Comparison of ENCODE assay signal across 19 cellular contexts in the genomic region with DNA sequence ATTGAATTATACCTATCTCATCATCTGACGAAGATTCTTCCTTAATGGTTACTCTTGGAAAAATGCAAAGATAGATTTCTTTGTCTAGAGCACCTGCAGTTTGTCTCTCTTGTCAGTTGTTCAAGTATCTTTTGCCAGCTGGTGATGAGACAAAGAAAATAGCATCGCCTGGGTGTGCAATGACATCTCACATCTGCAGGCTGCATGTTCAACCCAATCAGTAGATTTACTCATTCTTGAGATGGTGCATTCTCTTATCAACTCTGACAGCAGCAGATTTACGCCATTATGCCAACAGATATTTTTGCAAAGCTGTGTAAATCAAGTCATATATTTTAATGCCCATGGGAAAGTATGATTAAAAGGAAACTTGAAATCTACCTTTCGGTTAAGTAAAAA.
"Had no signal": no experiment of that assay in that cellular context is flagged by ENCODE, and none has a peak within 500 bp of the region (broad histone marks: within the 10 kb centered on the region; RNA-seq: fewer than 3 reads in every experiment).

No MANE protein-coding gene starts in this region.

- ATAC-seq: esophagus mucosa; gastrocnemius medialis; natural killer cell; stimulated activated naive CD8-positive, alpha-beta T cell treated with anti-CD3 and anti-CD28 coated beads, Interleukin-15, Interleukin-2, amounts not matched to agents 100 U/mL and 50 U/mL, for 24 hours had no signal

- DNase-seq: colonic mucosa; effector CD8-positive, alpha-beta T cell; endodermal cell; gastrocnemius medialis; head of caudate nucleus; natural killer cell; right cardiac atrium; sigmoid colon; stimulated activated CD4-positive, alpha-beta T cell treated with anti-CD3 and anti-CD28 coated beads, Interleukin-2, amount 100 ng/mL, for 24 hours; stimulated activated CD4-positive, alpha-beta T cell treated with anti-CD3 and anti-CD28 coated beads, Interleukin-4, amount 100 ng/mL, for 24 hours; stimulated activated naive CD8-positive, alpha-beta T cell treated with anti-CD3 and anti-CD28 coated beads, Interleukin-15, Interleukin-2, amounts not matched to agents 100 U/mL and 50 U/mL, for 24 hours; substantia nigra; tibial artery; upper lobe of left lung had no signal

- H3K27ac ChIP-seq: colonic mucosa, epithelial cell of prostate, gastrocnemius medialis, parathyroid adenoma, sigmoid colon, testis, tibial artery, upper lobe of left lung had no signal

- H2AFZ ChIP-seq: parathyroid adenoma had no signal

- H3K27me3 ChIP-seq: colonic mucosa, gastrocnemius medialis, sigmoid colon, testis, tibial artery, upper lobe of left lung had no signal

- H3K36me3 ChIP-seq: colonic mucosa, gastrocnemius medialis, sigmoid colon, tibial artery, upper lobe of left lung had no signal

- H3K79me2 ChIP-seq: parathyroid adenoma had no signal

- H3K9me3 ChIP-seq: colonic mucosa, gastrocnemius medialis, sigmoid colon, testis, tibial artery, upper lobe of left lung had no signal

- H3K4me3 ChIP-seq: colonic mucosa, gastrocnemius medialis, lung, sigmoid colon, testis, tibial artery, upper lobe of left lung had no signal

- H3K4me1 ChIP-seq: colonic mucosa, gastrocnemius medialis, parathyroid adenoma, sigmoid colon, testis, tibial artery, upper lobe of left lung had no signal

- H3K9ac ChIP-seq: parathyroid adenoma had no signal
